In the genomic region with DNA sequence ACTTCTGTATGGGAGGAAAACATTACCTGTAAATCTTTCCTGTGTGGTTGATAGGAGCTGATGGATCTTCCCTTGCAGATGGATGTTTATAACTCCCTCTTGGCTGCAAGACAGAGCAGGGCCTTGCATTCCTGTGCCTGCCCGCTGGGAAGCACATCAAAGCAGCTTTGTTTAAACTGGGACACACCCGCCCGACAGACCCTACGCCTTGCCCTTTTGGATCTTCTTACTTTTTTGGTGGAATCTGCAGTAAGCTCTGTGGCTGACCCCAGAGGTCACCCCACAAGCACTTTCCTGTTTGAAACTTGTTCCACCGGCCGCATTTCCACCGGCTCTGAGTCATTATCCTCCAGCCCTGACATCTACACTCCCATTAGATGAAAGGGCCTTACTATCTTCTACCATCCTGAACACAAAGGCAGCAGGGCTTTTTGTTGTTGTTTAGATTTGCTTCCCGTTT, we compare ENCODE assay signal across 1 cellular context.
TF ChIP-seq lines count a peak whose summit lies in the region.

No MANE protein-coding gene starts in this region.

TF ChIP-seq in IMR-90, 13 proteins besides CTCF, POLR2A, EP300 and RAD21 (continued from another document):
- no peak for TF ChIP-seq ELK1 (IDR thresholded peaks at IDR 0.05; ENCODE audit: borderline replicate concordance, low read depth, low read length)
